9 cellular contexts compared by ENCODE assay signal in the genomic region with DNA sequence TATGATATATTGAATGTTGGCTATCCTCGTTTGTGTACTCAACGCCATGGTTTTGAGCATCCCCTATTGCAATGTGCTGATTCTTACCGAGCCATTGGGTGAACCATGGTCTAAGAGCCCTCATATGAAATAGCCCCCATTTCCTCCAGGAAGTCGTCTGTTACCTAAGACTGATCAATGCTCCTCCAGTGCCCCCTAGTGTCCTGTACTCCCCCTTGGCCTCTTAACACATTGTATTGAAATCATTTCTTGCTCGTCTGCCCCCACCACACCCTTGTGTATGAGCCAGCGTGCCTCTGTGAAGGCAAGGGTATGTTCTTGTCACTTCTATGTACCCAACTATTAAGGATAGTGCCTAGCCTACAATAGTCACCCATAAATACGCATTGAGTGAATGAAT. TPM values are rescaled to one million over a fixed set of nuclear protein-coding genes. Genes with fewer than 3 reads are reported as not detected.
A peak's percentile ranks its signal among the peaks of the same experiment; 100 is the strongest.
DNase-seq lines count a peak whose midpoint lies in the region; ATAC-seq, FAIRE-seq and TF ChIP-seq lines count a peak whose summit lies in the region.
"Had no signal": no experiment of that assay in that cellular context is flagged by ENCODE, and none has a peak within 500 bp of the region (broad histone marks: within the 10 kb centered on the region; RNA-seq: fewer than 3 reads in every experiment).

No MANE protein-coding gene starts in this region.

- peak; percentile 67 for TF ChIP-seq CTCF in SU-DHL-6 (IDR thresholded peaks at IDR 0.05; ENCODE audit: insufficient read depth, low read length, poor library complexity, severe bottlenecking)
- TF ChIP-seq CTCF in astrocyte (IDR thresholded peaks at IDR 0.05; ENCODE audit: insufficient read depth, low read depth, low read length): peak; percentile 38
- TF ChIP-seq CTCF in HepG2 (CRISPR knock-in tag; IDR thresholded peaks at IDR 0.05): peak; percentile 75

- H3K27ac ChIP-seq in Karpas-422 (ENCODE audit: low read length): no peak overlapping the region
- no peak overlapping the region for H3K27ac ChIP-seq in SU-DHL-6 (ENCODE audit: low read depth, low read length)
- H3K27ac ChIP-seq in astrocyte (ENCODE audit: low read depth, low read length): no peak overlapping the region
- H3K27ac ChIP-seq in HepG2 (ENCODE audit: extremely low read length, insufficient read depth, low read length): no peak overlapping the region

- no TSS peak for BruUV-seq in HepG2 (replicated peaks; lab: Mats Ljungman, UMichigan)

- no peak for TF ChIP-seq POLR2A in HepG2 (IDR thresholded peaks at IDR 0.05; ENCODE audit: insufficient read depth in 1 of 2, low read depth in 2 of 2, low read length in 2 of 2)

- peak; percentile 93 for ATAC-seq in GM21447 (IDR thresholded peaks at IDR 0.05; ENCODE audit: unreplicated experiment)
- peak; percentile 89 for ATAC-seq in HepG2

- no peaks in the 10 kb centered on the region for H3K36me3 ChIP-seq in Karpas-422 (ENCODE audit: insufficient read depth, low read length)
- no peaks in the 10 kb centered on the region for H3K36me3 ChIP-seq in SU-DHL-6 (ENCODE audit: low read length)
- H3K36me3 ChIP-seq in astrocyte (ENCODE audit: insufficient read depth, low read length): no peaks in the 10 kb centered on the region
- H3K36me3 ChIP-seq in HepG2 (replicated peaks in 1 of 2; ENCODE audit: control insufficient read depth in 1 of 2, insufficient read depth in 2 of 2, low read length in 2 of 2): no peaks in the 10 kb centered on the region

- H3K4me1 ChIP-seq in Karpas-422 (ENCODE audit: low read length) (no peaks in the 10 kb centered on the region), astrocyte (ENCODE audit: insufficient read depth, low read length) (no peaks in the 10 kb centered on the region), HepG2 (ENCODE audit: insufficient read depth, low read length) (peaks cover 22% of the 10 kb centered on the region)

- no peaks in the 10 kb centered on the region for H3K36me3 Mint-ChIP-seq in astrocyte (ENCODE audit: low read depth, unreplicated experiment)

- H3K4me3 ChIP-seq in Karpas-422 (ENCODE audit: low read length) (no peak overlapping the region), SU-DHL-6 (ENCODE audit: insufficient read depth, low read length, poor library complexity, severe bottlenecking) (no peak overlapping the region), astrocyte (ENCODE audit: insufficient read depth, low read depth, low read length) (no peak overlapping the region), HepG2 (replicated peaks in 1 of 3; ENCODE audit: insufficient read depth in 1 of 3, low read depth in 2 of 3, low read length in 3 of 3) (no peak overlapping the region)

- in situ Hi-C loops in HepG2 (cut with HindIII; ENCODE audit: extremely low pct_ligation_motif_present, low pct_unique_long_range_greater_than_20kb): no loop called here

- peak; percentile 12 for DNase-seq in DMS153 (lab: John Stamatoyannopoulos, UW)
- DNase-seq in Karpas-422: peak; percentile 91
- DNase-seq in astrocyte (ENCODE audit: low read depth): peak; percentile 12
- peak; percentile 57 for DNase-seq in HepG2 (ENCODE audit: low spot score)
- DNase-seq in stimulated activated CD8-positive, alpha-beta memory T cell treated with anti-CD3 and anti-CD28 coated beads, Interleukin-7, amount 100 ng/mL, for 48 hours (ENCODE audit: extremely low read depth in 1 of 2, low read depth in 1 of 2): peak; percentile 8 to 33
- DNase-seq in cerebellar nuclear complex (lab: John Stamatoyannopoulos, UW): no peak

- H3K4me2 ChIP-seq in Karpas-422 (ENCODE audit: low read depth, low read length, poor library complexity, severe bottlenecking) (no peak overlapping the region), SU-DHL-6 (ENCODE audit: low read depth, low read length, poor library complexity, severe bottlenecking) (no peak overlapping the region), astrocyte (ENCODE audit: low read length) (no peak overlapping the region), HepG2 (ENCODE audit: low read depth, low read length) (no peak overlapping the region)

- no peaks in the 10 kb centered on the region for H3K4me1 Mint-ChIP-seq in astrocyte (ENCODE audit: low read depth, unreplicated experiment)
- H3K4me1 Mint-ChIP-seq: activated naive CD4-positive, alpha-beta T cell treated with anti-CD3 and anti-CD28 coated beads, Interleukin-2, amount 50 U/mL, for 24 hours had no signal

- H3K27me3 ChIP-seq in Karpas-422 (ENCODE audit: low read length) (no peaks in the 10 kb centered on the region), SU-DHL-6 (ENCODE audit: low read length) (no peaks in the 10 kb centered on the region), astrocyte (ENCODE audit: insufficient read depth, low read length) (peaks cover 13% of the 10 kb centered on the region), HepG2 (ENCODE audit: control insufficient read depth in 1 of 2, insufficient read depth in 2 of 2, low read length in 2 of 2) (0 out of 5 replicates have a peak, but pooled peaks cover 0 to 3% of the 10 kb centered on the region in 2 experiments)

- POLR2A ChIA-PET in HepG2 (lab: Yijun Ruan, JAX): no interaction called here

- no peak overlapping the region for H3K9ac ChIP-seq in Karpas-422 (ENCODE audit: low read length)
- H3K9ac ChIP-seq in SU-DHL-6 (ENCODE audit: low read length): no peak overlapping the region
- no peak overlapping the region for H3K9ac ChIP-seq in astrocyte (ENCODE audit: low read length)
- no peak overlapping the region for H3K9ac ChIP-seq in HepG2 (ENCODE audit: insufficient read depth, low read depth, low read length)

- no peak for FAIRE-seq in astrocyte (lab: Jason Lieb, UNC)
- FAIRE-seq in HepG2 (lab: Jason Lieb, UNC): peak; percentile 60

- peaks cover 2% of the 10 kb centered on the region for H3K27me3 Mint-ChIP-seq in astrocyte (ENCODE audit: low read depth, unreplicated experiment)
- H3K27me3 Mint-ChIP-seq: activated naive CD4-positive, alpha-beta T cell treated with anti-CD3 and anti-CD28 coated beads, Interleukin-2, amount 50 U/mL, for 24 hours had no signal

- TF ChIP-seq EP300 in HepG2 (IDR thresholded peaks at IDR 0.05; ENCODE audit: low read depth in 2 of 2, low read length in 2 of 2) (no peak), HepG2 (CRISPR knock-in tag; IDR thresholded peaks at IDR 0.05; ENCODE audit: borderline replicate concordance) (no peak)

- H3K79me2 ChIP-seq in Karpas-422 (ENCODE audit: low read length) (no peaks in the 10 kb centered on the region), SU-DHL-6 (ENCODE audit: insufficient read depth, low read length) (no peaks in the 10 kb centered on the region), astrocyte (ENCODE audit: insufficient read depth, low read length) (no peaks in the 10 kb centered on the region), HepG2 (ENCODE audit: insufficient read depth, low read length) (no peaks in the 10 kb centered on the region)

- peak overlapping the region; percentile 85; the same call in 1 of the 2 replicates for H2AFZ ChIP-seq in Karpas-422 (ENCODE audit: low read length)
- no peak overlapping the region for H2AFZ ChIP-seq in SU-DHL-6 (ENCODE audit: low read depth, low read length, severe bottlenecking)
- no peak overlapping the region for H2AFZ ChIP-seq in astrocyte (ENCODE audit: low read depth, low read length)
- no peak overlapping the region for H2AFZ ChIP-seq in HepG2 (ENCODE audit: low read length)

- WGBS in HepG2 (ENCODE audit: low lambda C conversion rate): 3% methylated on average over 7 of the region's 7 CpGs

- no peaks in the 10 kb centered on the region for H3F3A ChIP-seq in SU-DHL-6 (ENCODE audit: insufficient read depth)

- CTCF ChIA-PET in HepG2 (lab: Yijun Ruan, JAX; ENCODE audit: low intra/inter-chr PET ratio, low total read pairs): interaction anchor here (1.1 kb wide), 1 partner anchor 93 kb away, joined by 4 read pairs; no protein-coding TSS in a partner anchor

- H4K20me1 ChIP-seq in Karpas-422 (ENCODE audit: insufficient read depth, low read depth, low read length) (no peaks in the 10 kb centered on the region), SU-DHL-6 (ENCODE audit: low read depth, low read length) (no peaks in the 10 kb centered on the region), astrocyte (ENCODE audit: insufficient read depth, low read length) (no peaks in the 10 kb centered on the region), HepG2 (ENCODE audit: insufficient read depth, low read length) (no peaks in the 10 kb centered on the region; the same call in 1 of the 2 replicates)

- H3K4me3 Mint-ChIP-seq in astrocyte (ENCODE audit: unreplicated experiment): no peak overlapping the region
- H3K4me3 Mint-ChIP-seq: activated naive CD4-positive, alpha-beta T cell treated with anti-CD3 and anti-CD28 coated beads, Interleukin-2, amount 50 U/mL, for 24 hours had no signal

- no peak overlapping the region for H3K27ac Mint-ChIP-seq in astrocyte (ENCODE audit: unreplicated experiment)
- H3K27ac Mint-ChIP-seq: activated naive CD4-positive, alpha-beta T cell treated with anti-CD3 and anti-CD28 coated beads, Interleukin-2, amount 50 U/mL, for 24 hours had no signal

- no peaks in the 10 kb centered on the region for H3K9me2 ChIP-seq in Karpas-422 (replicated peaks; ENCODE audit: insufficient read depth, low read length)
- H3K9me2 ChIP-seq in SU-DHL-6 (replicated peaks; ENCODE audit: insufficient read depth, low read length): no peaks in the 10 kb centered on the region

- TF ChIP-seq RAD21 in HepG2 (CRISPR knock-in tag; IDR thresholded peaks at IDR 0.05): peak; percentile 43; the same call in 1 of the 2 replicates

- peaks cover 2% of the 10 kb centered on the region for H3K9me3 Mint-ChIP-seq in astrocyte (ENCODE audit: unreplicated experiment)
- H3K9me3 Mint-ChIP-seq: activated naive CD4-positive, alpha-beta T cell treated with anti-CD3 and anti-CD28 coated beads, Interleukin-2, amount 50 U/mL, for 24 hours had no signal

- no peaks in the 10 kb centered on the region for H3K9me3 ChIP-seq in Karpas-422 (ENCODE audit: low read length)
- H3K9me3 ChIP-seq in SU-DHL-6 (ENCODE audit: insufficient read depth, low read length): no peaks in the 10 kb centered on the region
- no peaks in the 10 kb centered on the region for H3K9me3 ChIP-seq in astrocyte (ENCODE audit: insufficient read depth, low read depth, low read length)
- no peaks in the 10 kb centered on the region for H3K9me3 ChIP-seq in HepG2 (ENCODE audit: low read length)

- intact Hi-C loops in HepG2 (cut with micrococcal nuclease; ENCODE audit: unreplicated experiment): loop anchor here (5.0 kb wide), 1 partner anchor 186 kb away; no protein-coding TSS in a partner anchor

RNA-seq across cellular contexts. Expression of a gene that starts 11.2 kb away (rescaled TPM):
- total RNA-seq in Karpas-422 (2014; rRNA removed; shearing (Covaris generic); ENCODE audit: low replicate concordance): 10.5 and 15.7 TPM in 2 replicates
- total RNA-seq in astrocyte (14.3 and 23.2 TPM in 2 replicates), HepG2 (2016; rRNA removed; fragmentation: Illumina TruSeq; extraction: Trizol) (10.8 and 17.1 TPM in 2 replicates)
- total RNA-seq in HepG2 (2016; cell fraction: cytosol; rRNA removed; fragmentation: Illumina TruSeq; extraction: Trizol; ENCODE audit: low read depth): 1.7 and 2.6 TPM in 2 replicates
- 10.6 and 17.5 TPM in 2 replicates for total RNA-seq in HepG2 (2016; cell fraction: insoluble cytoplasmic fraction; rRNA removed; fragmentation: Illumina TruSeq; extraction: Trizol)
- 6.0 and 6.2 TPM in 2 replicates for total RNA-seq in HepG2 (2016; cell fraction: membrane; rRNA removed; fragmentation: Illumina TruSeq; extraction: Trizol)
- 20.5 and 23.5 TPM in 2 replicates for total RNA-seq in HepG2 (2016; cell fraction: nucleus; rRNA removed; fragmentation: Illumina TruSeq; extraction: Trizol)
- 13.2 and 17.8 TPM in 2 replicates for polyA plus RNA-seq in HepG2 (2011; rRNA removed)
- polyA plus RNA-seq in HepG2 (2011; cell fraction: cytosol; rRNA removed): 9.1 and 10.5 TPM in 2 replicates
- polyA plus RNA-seq in HepG2 (2011; cell fraction: nucleus; rRNA removed): 17.4 and 25.2 TPM in 2 replicates
- 8.8 and 9.4 TPM in 2 replicates for polyA plus RNA-seq in HepG2 (2012)
- polyA plus RNA-seq in HepG2 (2016; cell fraction: cytosol; fragmentation: Illumina TruSeq; extraction: Trizol; ENCODE audit: low read depth): 2.2 and 3.0 TPM in 2 replicates
- 9.1 and 9.9 TPM in 2 replicates for polyA plus RNA-seq in HepG2 (2016; cell fraction: insoluble cytoplasmic fraction; fragmentation: Illumina TruSeq; extraction: Trizol; ENCODE audit: low read depth)
- polyA plus RNA-seq in HepG2 (2016; cell fraction: membrane; fragmentation: Illumina TruSeq; extraction: Trizol; ENCODE audit: low read depth): 3.4 and 3.9 TPM in 2 replicates
- 40.7 and 42.9 TPM in 2 replicates for polyA plus RNA-seq in HepG2 (2016; cell fraction: nucleus; fragmentation: Illumina TruSeq; extraction: Trizol; ENCODE audit: insufficient read depth, low read depth)
- polyA minus RNA-seq in HepG2 (2011; rRNA and poly(A)+ RNA removed; ENCODE audit: low replicate concordance): 30.7 and 61.9 TPM in 2 replicates
- polyA minus RNA-seq in HepG2 (2011; cell fraction: cytosol; rRNA and poly(A)+ RNA removed): 8.2 and 14.1 TPM in 2 replicates
- polyA minus RNA-seq in HepG2 (2011; cell fraction: nucleus; rRNA and poly(A)+ RNA removed): 18.3 and 24.1 TPM in 2 replicates

Comparison
In these comparisons a context has a peak if more than half of its experiments do, and no peak if none do; other contexts are left out.
1. DNase-seq: peak in DMS153 (single experiment), Karpas-422 (single experiment), astrocyte (single experiment), HepG2 (single experiment) and stimulated activated CD8-positive, alpha-beta memory T cell treated with anti-CD3 and anti-CD28 coated beads, Interleukin-7, amount 100 ng/mL, for 48 hours (2 of 2); none in cerebellar nuclear complex (0 of 2).
2. Peak in every context shown above with its lines, with median percentiles within 50 percentile points of each other: CTCF ChIP-seq.